ENCODE assay signal across 6 cellular contexts in genomic region chr10:123682477-123682876, GRCh38. TPM values are rescaled to one million over a fixed set of nuclear protein-coding genes. Genes with fewer than 3 reads are reported as not detected.
"Had no signal": no experiment of that assay in that cellular context is flagged by ENCODE, and none has a peak within 500 bp of the region (broad histone marks: within the 10 kb centered on the region; RNA-seq: fewer than 3 reads in every experiment).

No MANE protein-coding gene starts in this region.

- DNase-seq: GM23248, GOT3, H7, HCEC 1CT, IMR-90 had no signal

- H3K4me3 ChIP-seq: GM23248, K562 had no signal

- H3K27ac ChIP-seq: GM23248 had no signal

- H3K9ac ChIP-seq: GM23248 had no signal

- H2AFZ ChIP-seq: GM23248 had no signal

RNA-seq across cellular contexts. Expression of gene GPR26, which starts 16.3 kb away (rescaled TPM):
- polyA plus RNA-seq: GM23248, IMR-90, K562 had no signal
